9 cellular contexts compared by ENCODE assay signal in genomic region chr1:21174230-21174629, GRCh38. TPM values are rescaled to one million over a fixed set of nuclear protein-coding genes. Genes with fewer than 3 reads are reported as not detected.
DNase-seq lines count a peak whose midpoint lies in the region; ATAC-seq and TF ChIP-seq lines count a peak whose summit lies in the region.
"Had no signal": no experiment of that assay in that cellular context is flagged by ENCODE, and none has a peak within 500 bp of the region (broad histone marks: within the 10 kb centered on the region; RNA-seq: fewer than 3 reads in every experiment).

No MANE protein-coding gene starts in this region.

- ATAC-seq in SK-N-SH treated with all-trans-retinoic acid at 6 μM for 48 hours (no peak), HG03095 (IDR thresholded peaks at IDR 0.05; ENCODE audit: unreplicated experiment) (no peak)

- peak overlapping the region; percentile 76 for H3K4me2 ChIP-seq in SK-N-SH

- CTCF ChIA-PET in SK-N-SH (lab: Yijun Ruan, JAX): interaction anchor here (0.8 kb wide), 1 partner anchor 21 kb away, joined by 7 read pairs; no protein-coding TSS in a partner anchor

- peaks cover 27% of the 10 kb centered on the region for H3K4me1 Mint-ChIP-seq in activated naive CD8-positive, alpha-beta T cell treated with anti-CD3 and anti-CD28 coated beads for 36 hours

- H3K4me3 ChIP-seq in SK-N-SH (ENCODE audit: low read depth in 2 of 2, low read length in 1 of 2) (peak overlapping the region; percentile 91 to 93), subcutaneous abdominal adipose tissue (ENCODE audit: low read depth in 1 of 5, low read length in 5 of 5) (peak overlapping the region; percentile 34 to 90 (median 83))

- no peak overlapping the region for H2AFZ ChIP-seq in SK-N-SH (ENCODE audit: low read depth)

- DNase-seq in SK-N-SH (no peak), inferior parietal cortex (ENCODE audit: extremely low spot score) (peak; percentile 39), NCI-H1092 treated with DMSO at 0.1 percent for 48 hours (lab: John Stamatoyannopoulos, UW) (no peak), activated gamma-delta T cell treated with Interleukin-2 at 50 U/mL for 16 hours (no peak)
- DNase-seq in activated naive CD8-positive, alpha-beta T cell treated with anti-CD3 and anti-CD28 coated beads for 36 hours: no peak
- DNase-seq: SW 1271 had no signal

- peak overlapping the region; percentile 86 for H3K9ac ChIP-seq in SK-N-SH
- peak overlapping the region; percentile 9 to 96 (median 89) for H3K9ac ChIP-seq in subcutaneous abdominal adipose tissue (ENCODE audit: low read length in 5 of 5)

- H3K27me3 Mint-ChIP-seq in activated naive CD8-positive, alpha-beta T cell treated with anti-CD3 and anti-CD28 coated beads for 36 hours: no peaks in the 10 kb centered on the region

- peaks cover 68% of the 10 kb centered on the region for H3K79me2 ChIP-seq in SK-N-SH (ENCODE audit: insufficient read depth)

- peaks cover 29% of the 10 kb centered on the region for H3F3A ChIP-seq in SK-N-SH (replicated peaks; ENCODE audit: insufficient read depth)

- H3K27ac Mint-ChIP-seq in activated naive CD8-positive, alpha-beta T cell treated with anti-CD3 and anti-CD28 coated beads for 36 hours: no peak overlapping the region

- peaks cover 26% of the 10 kb centered on the region for H4K20me1 ChIP-seq in SK-N-SH (ENCODE audit: insufficient read depth)

- peak overlapping the region; percentile 86 for H3K4me3 Mint-ChIP-seq in activated naive CD8-positive, alpha-beta T cell treated with anti-CD3 and anti-CD28 coated beads for 36 hours

- no peak for TF ChIP-seq RAD21 in SK-N-SH (IDR thresholded peaks at IDR 0.05; ENCODE audit: low read length)

- peaks cover 0 to 6% of the 10 kb centered on the region in 2 experiments; a peak in 3 of 4 replicates for H3K4me1 ChIP-seq in SK-N-SH (ENCODE audit: control insufficient read depth in 1 of 2, insufficient read depth in 2 of 2, low read depth in 1 of 2, low read length in 1 of 2)
- peaks cover 4 to 43% (median 39%) of the 10 kb centered on the region in 5 donors for H3K4me1 ChIP-seq in subcutaneous abdominal adipose tissue (ENCODE audit: control insufficient read depth in 5 of 5, insufficient read depth in 5 of 5, low read length in 5 of 5)

- no peaks in the 10 kb centered on the region for H3K9me2 ChIP-seq in SK-N-SH

- TF ChIP-seq EP300 in SK-N-SH (IDR thresholded peaks at IDR 0.05; ENCODE audit: borderline replicate concordance in 1 of 2, low read depth in 1 of 2, low read length in 1 of 2): no peak

- POLR2A ChIA-PET in SK-N-SH (lab: Yijun Ruan, JAX): interaction anchor here (0.6 to 1.1 kb wide), 3 partner anchors 33 to 156 kb away, joined by 3 read pairs; no protein-coding TSS in a partner anchor

- 27% methylated on average over 2 of the region's 2 CpGs for WGBS in SK-N-SH (ENCODE audit: low lambda C conversion rate)

- peaks cover 35% of the 10 kb centered on the region for H3K36me3 Mint-ChIP-seq in activated naive CD8-positive, alpha-beta T cell treated with anti-CD3 and anti-CD28 coated beads for 36 hours

- peak overlapping the region; percentile 53 to 76; a peak in 3 of 4 replicates for H3K27ac ChIP-seq in SK-N-SH (ENCODE audit: low read depth in 2 of 2, low read length in 1 of 2)
- peak overlapping the region; percentile 92 for H3K27ac ChIP-seq in subcutaneous abdominal adipose tissue (ENCODE audit: low read depth, low read length)

- H3K9me3 Mint-ChIP-seq in activated naive CD8-positive, alpha-beta T cell treated with anti-CD3 and anti-CD28 coated beads for 36 hours: no peaks in the 10 kb centered on the region

- H3K9me3 ChIP-seq in SK-N-SH (no peaks in the 10 kb centered on the region), subcutaneous abdominal adipose tissue (ENCODE audit: control insufficient read depth in 5 of 5, low read length in 5 of 5) (no peaks in the 10 kb centered on the region)

- H3K36me3 ChIP-seq in SK-N-SH (replicated peaks in 1 of 2; ENCODE audit: control insufficient read depth in 1 of 2, insufficient read depth in 2 of 2, low read length in 1 of 2) (peaks cover 0 to 15% of the 10 kb centered on the region in 2 experiments), subcutaneous abdominal adipose tissue (ENCODE audit: control insufficient read depth in 5 of 5, insufficient read depth in 5 of 5, low read length in 5 of 5) (peaks cover 0 to 2% (median 0%) of the 10 kb centered on the region in 5 donors)

- no peak for TF ChIP-seq CTCF in SK-N-SH (IDR thresholded peaks at IDR 0.05)

- H3K27me3 ChIP-seq in SK-N-SH (ENCODE audit: insufficient read depth) (no peaks in the 10 kb centered on the region), subcutaneous abdominal adipose tissue (ENCODE audit: control insufficient read depth in 5 of 5, insufficient read depth in 4 of 5, low read length in 5 of 5) (no peaks in the 10 kb centered on the region)

TF ChIP-seq in SK-N-SH, 30 proteins besides CTCF, POLR2A, EP300 and RAD21:
- TF ChIP-seq MEF2A (IDR thresholded peaks at IDR 0.05; ENCODE audit: borderline replicate concordance, low read depth) (no peak), PBX3 (IDR thresholded peaks at IDR 0.05) (no peak), SIN3A (IDR thresholded peaks at IDR 0.05; ENCODE audit: borderline replicate concordance, low read depth, low read length) (no peak)
TF ChIP-seq in SK-N-SH: peak in this region for 0.

TF ChIP-seq in SK-N-SH treated with all-trans-retinoic acid at 6 μM for 48 hours, 23 proteins besides CTCF, POLR2A, EP300 and RAD21:
- TF ChIP-seq ARNTL (CRISPR knock-in tag; IDR thresholded peaks at IDR 0.05; ENCODE audit: borderline replicate concordance, low read depth): no peak
- TF ChIP-seq ZC3H10 (CRISPR knock-in tag; IDR thresholded peaks at IDR 0.05): no peak
TF ChIP-seq in SK-N-SH treated with all-trans-retinoic acid at 6 μM for 48 hours: peak in this region for 0.

RNA-seq across cellular contexts. Expression of gene EIF4G3, which starts 2.5 kb away (rescaled TPM):
- polyA plus RNA-seq in SK-N-SH (2012; rRNA removed): 32.0 and 40.3 TPM in 2 replicates
- 37.3 and 41.3 TPM in 2 replicates for polyA plus RNA-seq in SK-N-SH (2012; cell fraction: cytosol; rRNA removed)
- 37.4 and 68.6 TPM in 2 replicates for polyA plus RNA-seq in SK-N-SH (2012; cell fraction: nucleus; rRNA removed)
- 10 to 100 TPM; 51.1 to 55.9 TPM for total RNA-seq in activated naive CD8-positive, alpha-beta T cell treated with anti-CD3 and anti-CD28 coated beads for 36 hours
